Comparison of ENCODE assay signal across 16 cellular contexts in genomic region chr6:42088101-42088591, GRCh38. TPM values are rescaled to one million over a fixed set of nuclear protein-coding genes. Genes with fewer than 3 reads are reported as not detected.
DNase-seq lines count a peak whose midpoint lies in the region; ATAC-seq, FAIRE-seq and TF ChIP-seq lines count a peak whose summit lies in the region.
"Had no signal": no experiment of that assay in that cellular context is flagged by ENCODE, and none has a peak within 500 bp of the region (broad histone marks: within the 10 kb centered on the region; RNA-seq: fewer than 3 reads in every experiment).

No MANE protein-coding gene starts in this region.

- H3K27me3 ChIP-seq in RWPE2 (ENCODE audit: insufficient read depth, poor library complexity, severe bottlenecking), result no peaks in the 10 kb centered on the region
- H3K27me3 ChIP-seq in pancreas, result no peaks in the 10 kb centered on the region
- H3K27me3 ChIP-seq: esophagus muscularis mucosa had no signal

- CTCF ChIA-PET in OCI-LY7 (lab: Charles Lee; ENCODE audit: unreplicated experiment), result no interaction called here

- no peaks in the 10 kb centered on the region for H4K20me1 ChIP-seq in OCI-LY7 (ENCODE audit: insufficient read depth, low read length)

- DNase-seq in HCEC 1CT (peak; percentile 21), RWPE2 (ENCODE audit: low spot score) (peak; percentile 79), fibroblast of villous mesenchyme (ENCODE audit: low read depth) (peak; percentile 28), pancreas (no peak), NOMO-1 (lab: John Stamatoyannopoulos, UW; ENCODE audit: unreplicated experiment in 2 of 2) (no peak), OCI-LY7 (ENCODE audit: low spot score) (no peak), cortex of kidney (lab: John Stamatoyannopoulos, UW) (no peak)
- DNase-seq: activated T-cell treated with anti-CD3 and anti-CD28 coated beads for 4 hours; anterior cingulate cortex; CD4-positive, alpha-beta T cell; H7; NCI-H2171 treated with DMSO at 0.1 percent for 48 hours had no signal

- WGBS in pancreas, 2 donors, result 83 to 89% methylated on average over 7 of the region's 7 CpGs

- no peak overlapping the region for H3K4me2 ChIP-seq in OCI-LY7 (ENCODE audit: low read length)

- H3K4me3 ChIP-seq in RWPE2 (ENCODE audit: severe bottlenecking) (no peak overlapping the region), fibroblast of villous mesenchyme (ENCODE audit: low read depth, low read length) (no peak overlapping the region), pancreas (no peak overlapping the region), OCI-LY7 (ENCODE audit: low read depth, low read length, poor library complexity, severe bottlenecking) (no peak overlapping the region)
- H3K4me3 ChIP-seq: esophagus muscularis mucosa had no signal

- ATAC-seq in RWPE2 (ENCODE audit: low read depth) (peak; percentile 84), pancreas (peak; percentile 41 to 74 (median 64)), GM21619 (IDR thresholded peaks at IDR 0.05; ENCODE audit: unreplicated experiment) (no peak)

- no peaks in the 10 kb centered on the region for H3K79me2 ChIP-seq in OCI-LY7 (ENCODE audit: insufficient read depth, low read depth, low read length)

- no peak overlapping the region for H2AFZ ChIP-seq in OCI-LY7 (ENCODE audit: low read length)

- peak overlapping the region; percentile 28 for H3K27ac ChIP-seq in RWPE2 (ENCODE audit: poor library complexity, severe bottlenecking)
- H3K27ac ChIP-seq in pancreas, result no peak overlapping the region
- H3K27ac ChIP-seq in OCI-LY7 (ENCODE audit: low read depth, low read length, poor library complexity, severe bottlenecking), result no peak overlapping the region
- H3K27ac ChIP-seq: esophagus muscularis mucosa had no signal

- H3K4me1 ChIP-seq in RWPE2 (ENCODE audit: insufficient read depth, poor library complexity, severe bottlenecking), result peaks cover 3% of the 10 kb centered on the region
- peaks cover 0 to 4% (median 0%) of the 10 kb centered on the region in 3 donors for H3K4me1 ChIP-seq in pancreas
- H3K4me1 ChIP-seq in OCI-LY7 (ENCODE audit: insufficient read depth, low read length, poor library complexity, severe bottlenecking), result no peaks in the 10 kb centered on the region

- H3K36me3 ChIP-seq in RWPE2 (ENCODE audit: low read depth) (no peaks in the 10 kb centered on the region), pancreas (no peaks in the 10 kb centered on the region), OCI-LY7 (ENCODE audit: insufficient read depth, low read length) (no peaks in the 10 kb centered on the region)

- H3K9me2 ChIP-seq in OCI-LY7 (ENCODE audit: insufficient read depth, low read length), result no peaks in the 10 kb centered on the region

- POLR2A ChIA-PET in OCI-LY7 (lab: Charles Lee), result interaction anchor here (0.6 to 0.7 kb wide), 2 partner anchors 37 to 301 kb away, joined by 3 read pairs; partner anchors contain the start of gene TOMM6

- BruUV-seq in OCI-LY7 (replicated peaks; lab: Mats Ljungman, UMichigan), result no TSS peak

- intact Hi-C loops in pancreas (cut with DNase I) (no loop called here), OCI-LY7 (cut with micrococcal nuclease; ENCODE audit: unreplicated experiment) (no loop called here)

- no peak for FAIRE-seq in pancreas (lab: Jason Lieb, UNC)
- FAIRE-seq: islet of Langerhans had no signal

- TF ChIP-seq CTCF in RWPE2 (IDR thresholded peaks at IDR 0.05; ENCODE audit: poor library complexity, severe bottlenecking), result no peak
- TF ChIP-seq CTCF in fibroblast of villous mesenchyme (IDR thresholded peaks at IDR 0.05; ENCODE audit: insufficient read depth, low read depth, low read length), result no peak
- TF ChIP-seq CTCF in pancreas (IDR thresholded peaks at IDR 0.05), result no peak
- no peak for TF ChIP-seq CTCF in OCI-LY7 (conservative IDR thresholded peaks at IDR 0.05; ENCODE audit: low read length)

- H3K9me3 ChIP-seq in RWPE2 (ENCODE audit: severe bottlenecking) (no peaks in the 10 kb centered on the region), pancreas (no peaks in the 10 kb centered on the region), OCI-LY7 (ENCODE audit: low read length) (no peaks in the 10 kb centered on the region)
- H3K9me3 ChIP-seq: esophagus muscularis mucosa had no signal

RNA-seq across cellular contexts. Expression of gene TAF8, which starts 37.8 kb away (rescaled TPM):
- 16.0 and 20.0 TPM in 2 replicates for total RNA-seq in fibroblast of villous mesenchyme
- 10 to 100 TPM in 3 of 6 donors, 1 to 10 TPM in 3; 7.5 to 16.8 (median 9.8) TPM for total RNA-seq in pancreas
- 1 to 10 TPM; 4.8 to 7.8 TPM for polyA plus RNA-seq in pancreas
- total RNA-seq in OCI-LY7 (2014; rRNA removed; shearing (Covaris generic)), result 33.2 and 35.1 TPM in 2 replicates
- total RNA-seq in OCI-LY7 (2022), result 47.8 and 56.0 TPM in 2 replicates

RNA-seq across cellular contexts. Expression of gene C6orf132, which starts 54.3 kb away (rescaled TPM):
- total RNA-seq in fibroblast of villous mesenchyme (2.6 and 4.3 TPM in 2 replicates), pancreas (10 to 100 TPM; 10.5 to 21.6 (median 15.6) TPM), OCI-LY7 (2022) (not detected in 2 replicates)
- 10 to 100 TPM in 1 of 2 donors, 1 to 10 TPM in 1; 6.1 to 16.7 TPM for polyA plus RNA-seq in pancreas
- 0.03 TPM in 2 replicates for total RNA-seq in OCI-LY7 (2014; rRNA removed; shearing (Covaris generic))
- total RNA-seq: CD4-positive, alpha-beta T cell had no signal
- polyA plus RNA-seq: neural cell had no signal

Comparison
In these comparisons a context has a peak if more than half of its experiments do, and no peak if none do; other contexts are left out.
1. DNase-seq: peak in HCEC 1CT (single experiment), RWPE2 (single experiment) and fibroblast of villous mesenchyme (single experiment); none in pancreas (0 of 6), NOMO-1 (0 of 2), OCI-LY7 (single experiment) and cortex of kidney (single experiment).